In genomic region chr2:110154828-110155227, GRCh38 we compare ENCODE assay signal across 3 cellular contexts. TPM values are rescaled to one million over a fixed set of nuclear protein-coding genes. Genes with fewer than 3 reads are reported as not detected.
"Had no signal": no experiment of that assay in that cellular context is flagged by ENCODE, and none has a peak within 500 bp of the region (broad histone marks: within the 10 kb centered on the region; RNA-seq: fewer than 3 reads in every experiment).

No MANE protein-coding gene starts in this region.

RNA-seq across cellular contexts. Expression of gene MALL, which starts 39.2 kb away (rescaled TPM):
- total RNA-seq: OCI-LY7, SJSA1, SK-MEL-5 had no signal
